ENCODE assay signal across 10 cellular contexts in the genomic region with DNA sequence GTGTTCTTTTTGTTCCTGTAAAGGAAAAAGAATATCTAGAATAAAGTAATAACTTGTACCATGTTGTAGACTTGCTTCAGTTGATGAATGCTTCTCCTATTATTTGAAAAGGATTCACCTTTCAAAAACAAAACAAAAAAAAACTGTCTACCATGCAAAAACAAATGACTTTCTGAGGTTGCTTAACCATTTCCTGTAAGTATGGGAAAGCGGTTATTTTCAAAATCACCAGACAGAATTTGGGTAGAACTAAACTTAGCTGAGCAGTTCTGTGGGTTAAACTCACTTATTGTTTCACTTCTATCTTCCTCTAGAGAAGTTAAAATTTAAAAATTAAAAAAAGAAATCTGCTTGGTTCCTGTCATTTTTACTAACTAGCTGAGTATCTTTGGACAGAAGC.
DNase-seq lines count a peak whose midpoint lies in the region; ATAC-seq lines count a peak whose summit lies in the region.
"Had no signal": no experiment of that assay in that cellular context is flagged by ENCODE, and none has a peak within 500 bp of the region (broad histone marks: within the 10 kb centered on the region; RNA-seq: fewer than 3 reads in every experiment).

No MANE protein-coding gene starts in this region.

- H3K9me3 Mint-ChIP-seq in activated naive CD4-positive, alpha-beta T cell treated with anti-CD3 and anti-CD28 coated beads, Interleukin-2, amount 50 U/mL, for 24 hours, result no peaks in the 10 kb centered on the region

- ATAC-seq in HG03097 (IDR thresholded peaks at IDR 0.05; ENCODE audit: low FRiP score, unreplicated experiment), result peak; percentile 45
- ATAC-seq: Panc1 had no signal

- peaks cover 89% of the 10 kb centered on the region for H3K4me1 Mint-ChIP-seq in activated naive CD4-positive, alpha-beta T cell treated with anti-CD3 and anti-CD28 coated beads, Interleukin-2, amount 50 U/mL, for 24 hours

- peaks cover 7% of the 10 kb centered on the region for H3K36me3 Mint-ChIP-seq in activated naive CD4-positive, alpha-beta T cell treated with anti-CD3 and anti-CD28 coated beads, Interleukin-2, amount 50 U/mL, for 24 hours

- peak overlapping the region; percentile 90 for H3K27ac Mint-ChIP-seq in activated naive CD4-positive, alpha-beta T cell treated with anti-CD3 and anti-CD28 coated beads, Interleukin-2, amount 50 U/mL, for 24 hours

- peak overlapping the region; percentile 68 for H3K4me3 Mint-ChIP-seq in activated naive CD4-positive, alpha-beta T cell treated with anti-CD3 and anti-CD28 coated beads, Interleukin-2, amount 50 U/mL, for 24 hours

- no peak for DNase-seq in activated naive CD4-positive, alpha-beta T cell treated with anti-CD3 and anti-CD28 coated beads, Interleukin-2, amount 50 U/mL, for 16 hours
- DNase-seq in SKM-1 treated with dmso at 0.1 percent for 144 hours (lab: John Stamatoyannopoulos, UW; ENCODE audit: unreplicated experiment), result peak; percentile 62
- DNase-seq in hepatic stellate cell (ENCODE audit: low spot score), result no peak
- no peak for DNase-seq in stimulated activated CD4-positive, alpha-beta T cell treated with anti-CD3 and anti-CD28 coated beads, Interleukin-15, amount 100 ng/mL, for 24 hours
- no peak for DNase-seq in 8988T
- DNase-seq in HPDE6-E6E7 (ENCODE audit: extremely low spot score), result no peak
- DNase-seq: thyroid gland had no signal

- no peaks in the 10 kb centered on the region for H3K27me3 Mint-ChIP-seq in activated naive CD4-positive, alpha-beta T cell treated with anti-CD3 and anti-CD28 coated beads, Interleukin-2, amount 50 U/mL, for 24 hours
